Comparison of ENCODE assay signal across 8 cellular contexts in the genomic region with DNA sequence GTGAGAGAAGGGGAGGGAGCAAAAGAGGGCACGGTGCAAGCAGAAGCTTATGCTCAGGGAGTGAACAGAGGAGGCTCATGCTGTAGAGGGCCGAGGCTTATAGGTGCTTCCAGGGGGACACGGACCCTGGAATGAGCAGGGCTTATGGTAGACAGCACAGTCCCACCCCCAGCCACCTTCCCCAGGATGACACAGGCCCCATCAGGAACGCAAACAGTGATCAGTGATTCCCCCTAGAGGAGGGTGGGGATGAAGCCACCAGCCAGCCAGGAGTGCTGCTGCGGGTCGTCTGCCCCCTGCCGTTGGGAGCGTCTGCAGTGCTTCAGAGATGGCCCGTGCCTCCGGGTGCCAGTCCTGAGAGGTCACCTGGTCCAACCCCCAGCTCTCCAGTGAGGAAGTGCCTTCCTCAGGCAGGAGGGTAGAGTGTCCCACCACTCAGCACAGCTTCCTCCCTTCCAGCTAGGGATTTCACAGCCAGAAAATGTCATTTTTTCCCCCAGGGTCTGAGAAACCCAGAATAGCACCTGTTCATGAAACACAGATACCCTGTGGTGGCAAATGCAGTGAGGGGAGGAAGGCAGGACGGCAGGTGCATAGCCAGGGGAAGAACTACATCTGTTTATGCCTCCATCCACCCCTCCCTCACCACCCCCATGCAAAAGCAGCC.
DNase-seq lines count a peak whose midpoint lies in the region; ATAC-seq lines count a peak whose summit lies in the region.

No MANE protein-coding gene starts in this region.

- H3K4me3 Mint-ChIP-seq in activated naive CD8-positive, alpha-beta T cell treated with anti-CD3 and anti-CD28 coated beads, Interleukin-2, amount 50 U/mL, for 24 hours: no peak overlapping the region

- peak overlapping the region; percentile 15 for H3K4me3 ChIP-seq in iPS-15b (ENCODE audit: low read depth, low read length)

- no peaks in the 10 kb centered on the region for H3K4me1 ChIP-seq in iPS-15b (ENCODE audit: control insufficient read depth, insufficient read depth, low read length)

- DNase-seq in AG08395 (ENCODE audit: low spot score): peak; percentile 71
- peak; percentile 74 for DNase-seq in MV-4-11 (lab: John Stamatoyannopoulos, UW)
- peak; percentile 29 for DNase-seq in SKM-1 (lab: John Stamatoyannopoulos, UW; ENCODE audit: unreplicated experiment)
- DNase-seq in activated naive CD8-positive, alpha-beta T cell treated with anti-CD3 and anti-CD28 coated beads, Interleukin-2, amount 50 U/mL, for 24 hours: peak; percentile 73
- DNase-seq in stimulated activated CD4-positive, alpha-beta T cell treated with anti-CD3 and anti-CD28 coated beads, Interleukin-2, amount 100 ng/mL, for 4 hours (ENCODE audit: low read depth): peak; percentile 26

- H3K27me3 Mint-ChIP-seq in activated naive CD8-positive, alpha-beta T cell treated with anti-CD3 and anti-CD28 coated beads, Interleukin-2, amount 50 U/mL, for 24 hours: no peaks in the 10 kb centered on the region

- H3K27me3 ChIP-seq in iPS-15b (ENCODE audit: control insufficient read depth, insufficient read depth, low read length): no peaks in the 10 kb centered on the region

- ATAC-seq in GM18868 (IDR thresholded peaks at IDR 0.05; ENCODE audit: unreplicated experiment): peak; percentile 51
- peak; percentile 93 for ATAC-seq in activated naive CD8-positive, alpha-beta T cell treated with anti-CD3 and anti-CD28 coated beads, Interleukin-2, amount 50 U/mL, for 24 hours
- no peak for ATAC-seq in HG02938 (IDR thresholded peaks at IDR 0.05; ENCODE audit: unreplicated experiment)

- H3K4me1 Mint-ChIP-seq in activated naive CD8-positive, alpha-beta T cell treated with anti-CD3 and anti-CD28 coated beads, Interleukin-2, amount 50 U/mL, for 24 hours: peaks cover 3% of the 10 kb centered on the region

- H3K36me3 Mint-ChIP-seq in activated naive CD8-positive, alpha-beta T cell treated with anti-CD3 and anti-CD28 coated beads, Interleukin-2, amount 50 U/mL, for 24 hours (ENCODE audit: low read depth): no peaks in the 10 kb centered on the region

- H3K9me3 Mint-ChIP-seq in activated naive CD8-positive, alpha-beta T cell treated with anti-CD3 and anti-CD28 coated beads, Interleukin-2, amount 50 U/mL, for 24 hours: no peaks in the 10 kb centered on the region

- no peaks in the 10 kb centered on the region for H3K36me3 ChIP-seq in iPS-15b (ENCODE audit: control insufficient read depth, insufficient read depth, low read length)

- H3K9me3 ChIP-seq in iPS-15b (ENCODE audit: control insufficient read depth, insufficient read depth, low read length): no peaks in the 10 kb centered on the region

- H3K9ac ChIP-seq in iPS-15b (ENCODE audit: low read depth, low read length): no peak overlapping the region

- no peak overlapping the region for H3K27ac Mint-ChIP-seq in activated naive CD8-positive, alpha-beta T cell treated with anti-CD3 and anti-CD28 coated beads, Interleukin-2, amount 50 U/mL, for 24 hours
